14 cellular contexts compared by ENCODE assay signal in genomic region chr4:53346920-53347852, GRCh38. TPM values are rescaled to one million over a fixed set of nuclear protein-coding genes. Genes with fewer than 3 reads are reported as not detected.
A peak's percentile ranks its signal among the peaks of the same experiment; 100 is the strongest.
DNase-seq lines count a peak whose midpoint lies in the region; ATAC-seq, FAIRE-seq and TF ChIP-seq lines count a peak whose summit lies in the region.
"Had no signal": no experiment of that assay in that cellular context is flagged by ENCODE, and none has a peak within 500 bp of the region (broad histone marks: within the 10 kb centered on the region; RNA-seq: fewer than 3 reads in every experiment).

No MANE protein-coding gene starts in this region.

- CTCF ChIA-PET in A673 (lab: Charles Lee) = no interaction called here

- H2AFZ ChIP-seq in astrocyte (ENCODE audit: low read depth, low read length) = no peak overlapping the region

- 39 to 41% methylated on average over 5 of the region's 5 CpGs for WGBS in heart right ventricle, 2 donors

- POLR2A ChIA-PET in A673 (lab: Charles Lee; ENCODE audit: low non-redundant PET) = no interaction called here

- peaks cover 7% of the 10 kb centered on the region for H3K36me3 Mint-ChIP-seq in astrocyte (ENCODE audit: low read depth, unreplicated experiment)

- no peaks in the 10 kb centered on the region for H3K27me3 Mint-ChIP-seq in astrocyte (ENCODE audit: low read depth, unreplicated experiment)

- no peaks in the 10 kb centered on the region for H3K4me1 Mint-ChIP-seq in astrocyte (ENCODE audit: low read depth, unreplicated experiment)

- peak; percentile 58 to 93 (median 69) for ATAC-seq in heart right ventricle
- no peak for ATAC-seq in HG02870 (IDR thresholded peaks at IDR 0.05; ENCODE audit: unreplicated experiment)
- ATAC-seq in GM18909 (IDR thresholded peaks at IDR 0.05; ENCODE audit: poor library complexity, unreplicated experiment) = no peak
- no peak for ATAC-seq in GM21529 (IDR thresholded peaks at IDR 0.05; ENCODE audit: unreplicated experiment)
- ATAC-seq: sciatic nerve had no signal

- no peaks in the 10 kb centered on the region for H3K27me3 ChIP-seq in A673 (replicated peaks; ENCODE audit: insufficient read depth, low read depth, low read length, poor library complexity)
- H3K27me3 ChIP-seq in astrocyte (ENCODE audit: insufficient read depth, low read length) = no peaks in the 10 kb centered on the region
- H3K27me3 ChIP-seq in heart right ventricle = no peaks in the 10 kb centered on the region
- H3K27me3 ChIP-seq: BLaER1 treated with 17β-estradiol and CSF1 and Interleukin-3, amounts not matched to agents 10 nM and 100 nM; colonic mucosa; tibial nerve had no signal

- no peak overlapping the region for H3K27ac ChIP-seq in A673 (ENCODE audit: low read depth, low read length, poor library complexity, severe bottlenecking)
- peak overlapping the region; percentile 10 for H3K27ac ChIP-seq in astrocyte (ENCODE audit: low read depth, low read length)
- H3K27ac ChIP-seq in heart right ventricle = peak overlapping the region in 2 of 10 donors; percentile 3 to 12
- H3K27ac ChIP-seq: BLaER1 treated with 17β-estradiol and CSF1 and Interleukin-3, amounts not matched to agents 10 nM and 100 nM; colonic mucosa; tibial nerve had no signal

- H4K20me1 ChIP-seq in astrocyte (ENCODE audit: insufficient read depth, low read length) = no peaks in the 10 kb centered on the region

- H3K9me3 ChIP-seq in A673 (ENCODE audit: low read depth, low read length, poor library complexity, severe bottlenecking) (no peaks in the 10 kb centered on the region), astrocyte (ENCODE audit: insufficient read depth, low read depth, low read length) (no peaks in the 10 kb centered on the region), heart right ventricle (peaks cover 0 to 13% (median 0%) of the 10 kb centered on the region in 11 donors)
- H3K9me3 ChIP-seq: colonic mucosa, HAP-1 had no signal

- no peaks in the 10 kb centered on the region for H3K4me1 ChIP-seq in A673 (ENCODE audit: insufficient read depth, low read length, poor library complexity, severe bottlenecking)
- peaks cover 10% of the 10 kb centered on the region for H3K4me1 ChIP-seq in astrocyte (ENCODE audit: insufficient read depth, low read length)
- peaks cover 0 to 22% (median 12%) of the 10 kb centered on the region in 9 donors for H3K4me1 ChIP-seq in heart right ventricle
- H3K4me1 ChIP-seq: colonic mucosa, HAP-1 had no signal

- H3K4me2 ChIP-seq in astrocyte (ENCODE audit: low read length) = peak overlapping the region; percentile 32
- H3K4me2 ChIP-seq: BLaER1 treated with 17β-estradiol and CSF1 and Interleukin-3, amounts not matched to agents 10 nM and 100 nM had no signal

- peak; percentile 37 for FAIRE-seq in astrocyte (lab: Jason Lieb, UNC)

- peaks cover 8% of the 10 kb centered on the region for H3K9me3 Mint-ChIP-seq in astrocyte (ENCODE audit: unreplicated experiment)

- intact Hi-C loops in A673 (cut with micrococcal nuclease; ENCODE audit: unreplicated experiment) = no loop called here
- intact Hi-C loops in heart right ventricle (cut with DNase I) = no loop called here

- no peaks in the 10 kb centered on the region for H3K36me3 ChIP-seq in A673 (ENCODE audit: insufficient read depth, low read length, poor library complexity, severe bottlenecking)
- no peaks in the 10 kb centered on the region for H3K36me3 ChIP-seq in astrocyte (ENCODE audit: insufficient read depth, low read length)
- peaks cover 0 to 41% (median under 1%) of the 10 kb centered on the region in 9 donors for H3K36me3 ChIP-seq in heart right ventricle
- H3K36me3 ChIP-seq: colonic mucosa had no signal

- DNase-seq in A673 (ENCODE audit: low spot score) = peak; percentile 10
- DNase-seq in HCEC 1CT = peak; percentile 16
- DNase-seq in astrocyte (ENCODE audit: low read depth) = peak; percentile 54
- peak in 1 of 2 donors; percentile 32 for DNase-seq in heart right ventricle
- DNase-seq in HK-2 (ENCODE audit: unreplicated experiment) = no peak
- DNase-seq: colonic mucosa, NCI-H345 had no signal

- H3K9ac ChIP-seq in astrocyte (ENCODE audit: low read length) = no peak overlapping the region
- H3K9ac ChIP-seq: BLaER1 treated with 17β-estradiol and CSF1 and Interleukin-3, amounts not matched to agents 10 nM and 100 nM had no signal

- no peak overlapping the region for H3K4me3 Mint-ChIP-seq in astrocyte (ENCODE audit: unreplicated experiment)

- H3K79me2 ChIP-seq in astrocyte (ENCODE audit: insufficient read depth, low read length) = no peaks in the 10 kb centered on the region

- H3K4me3 ChIP-seq in A673 (ENCODE audit: low read depth, low read length, poor library complexity, severe bottlenecking) (no peak overlapping the region), astrocyte (ENCODE audit: insufficient read depth, low read depth, low read length) (no peak overlapping the region), heart right ventricle (no peak overlapping the region)
- H3K4me3 ChIP-seq: BLaER1 treated with 17β-estradiol and CSF1 and Interleukin-3, amounts not matched to agents 10 nM and 100 nM; colonic mucosa; HAP-1; tibial nerve had no signal

- no peak for TF ChIP-seq CTCF in A673 (conservative IDR thresholded peaks at IDR 0.05; ENCODE audit: low read depth, low read length)
- no peak for TF ChIP-seq CTCF in astrocyte (IDR thresholded peaks at IDR 0.05; ENCODE audit: insufficient read depth, low read depth, low read length)
- peak in 2 of 9 donors; percentile 11 to 27 for TF ChIP-seq CTCF in heart right ventricle (IDR thresholded peaks at IDR 0.05)

- no TSS peak for BruUV-seq in A673 (replicated peaks; lab: Mats Ljungman, UMichigan)

- H3K27ac Mint-ChIP-seq in astrocyte (ENCODE audit: unreplicated experiment) = no peak overlapping the region

RNA-seq across cellular contexts. Expression of gene SCFD2, which starts 18.7 kb away (rescaled TPM):
- total RNA-seq in A673 (2021) (7.3 and 8.4 TPM in 2 replicates), astrocyte (11.9 and 13.9 TPM in 2 replicates), heart right ventricle (10 to 100 TPM in 5 of 10 donors, 1 to 10 TPM in 5; 7.5 to 15.0 (median 10.2) TPM)
- polyA plus RNA-seq in heart right ventricle = 1 to 10 TPM; 2.9 to 7.5 TPM

RNA-seq across cellular contexts. Expression of gene FIP1L1, which starts 30.3 kb away (rescaled TPM):
- total RNA-seq in A673 (2021) (30.9 and 40.0 TPM in 2 replicates), astrocyte (45.4 and 50.9 TPM in 2 replicates), heart right ventricle (10 to 100 TPM; 26.9 to 47.0 (median 33.7) TPM)
- 10 to 100 TPM; 27.5 to 28.2 TPM for polyA plus RNA-seq in heart right ventricle

Comparison
In these comparisons a context has a peak if more than half of its experiments do, and no peak if none do; other contexts are left out.
1. ATAC-seq: peak in heart right ventricle (8 of 8); none in HG02870 (single experiment), GM18909 (single experiment) and GM21529 (single experiment).